11 cellular contexts compared by ENCODE assay signal in genomic region chr19:50794074-50794777, GRCh38. TPM values are rescaled to one million over a fixed set of nuclear protein-coding genes. Genes with fewer than 3 reads are reported as not detected.
DNase-seq lines count a peak whose midpoint lies in the region; ATAC-seq, FAIRE-seq and TF ChIP-seq lines count a peak whose summit lies in the region.
"Had no signal": no experiment of that assay in that cellular context is flagged by ENCODE, and none has a peak within 500 bp of the region (broad histone marks: within the 10 kb centered on the region; RNA-seq: fewer than 3 reads in every experiment).

No MANE protein-coding gene starts in this region.

- POLR2A ChIA-PET in CD8-positive, alpha-beta T cell (lab: Charles Lee), result interaction anchor here (0.6 kb wide), 1 partner anchor 10 kb away, joined by 3 read pairs; no protein-coding TSS in a partner anchor
- POLR2A ChIA-PET in OCI-LY7 (lab: Charles Lee) (no interaction called here), H1 (lab: Charles Lee; ENCODE audit: partially characterized antibody) (interaction anchor here (0.6 to 15.0 kb wide), 38 partner anchors 8 to 400 kb away, joined by 3 to 275 read pairs (median 4); partner anchors contain the start of genes ASPDH, CLEC11A, KLK1 and KLK3)

- H3K4me2 ChIP-seq in OCI-LY7 (ENCODE audit: low read length) (no peak overlapping the region), H1 (ENCODE audit: insufficient read depth in 1 of 2, low read depth in 2 of 2, low read length in 2 of 2) (no peak overlapping the region; a peak in 1 of 4 replicates)

- no peak overlapping the region for H3K4me3 Mint-ChIP-seq in CD8-positive, alpha-beta T cell

- H3K79me2 ChIP-seq in OCI-LY7 (ENCODE audit: insufficient read depth, low read depth, low read length), result no peaks in the 10 kb centered on the region
- no peaks in the 10 kb centered on the region; a peak in 1 of 4 replicates for H3K79me2 ChIP-seq in H1 (ENCODE audit: control insufficient read depth in 1 of 2, insufficient read depth in 2 of 2, low read length in 2 of 2)

- no peak overlapping the region for H2AFZ ChIP-seq in OCI-LY7 (ENCODE audit: low read length)
- H2AFZ ChIP-seq in H1 (ENCODE audit: low read length), result no peak overlapping the region

- CTCF ChIA-PET in CD8-positive, alpha-beta T cell (lab: Charles Lee), result no interaction called here
- CTCF ChIA-PET in OCI-LY7 (lab: Charles Lee; ENCODE audit: unreplicated experiment) (no interaction called here), H1 (lab: Charles Lee; ENCODE audit: partially characterized antibody) (interaction anchor here (0.8 to 3.2 kb wide), 9 partner anchors 8 to 238 kb away, joined by 3 to 15 read pairs (median 3); no protein-coding TSS in a partner anchor)

- H3K23me2 ChIP-seq in H1 (ENCODE audit: low read depth, low read length), result no peaks in the 10 kb centered on the region; the same call in 1 of the 2 replicates

- TF ChIP-seq POLR2A in H1 (IDR thresholded peaks at IDR 0.05; ENCODE audit: control extremely low read depth in 1 of 2, low read depth in 2 of 2, low read length in 2 of 2), result peak; percentile 64 to 80
- no peak for TF ChIP-seq POLR2A in vagina (IDR thresholded peaks at IDR 0.05)

- no peak overlapping the region for H2BK120ac ChIP-seq in H1 (replicated peaks; ENCODE audit: low read depth, low read length)

- no peaks in the 10 kb centered on the region for H3K9me2 ChIP-seq in OCI-LY7 (ENCODE audit: insufficient read depth, low read length)

- H2AK5ac ChIP-seq in H1 (ENCODE audit: low read depth, low read length), result no peak overlapping the region

- no peak overlapping the region for H3K9ac ChIP-seq in H1 (replicated peaks in 1 of 4; ENCODE audit: extremely low read depth in 1 of 4, low read depth in 3 of 4, low read length in 3 of 4)

- no peak for TF ChIP-seq CTCF in CD8-positive, alpha-beta T cell (IDR thresholded peaks at IDR 0.05)
- TF ChIP-seq CTCF in GM12874 (IDR thresholded peaks at IDR 0.05; ENCODE audit: insufficient read depth, low read depth, low read length) (peak; percentile 24; the same call in 1 of the 2 replicates), OCI-LY7 (conservative IDR thresholded peaks at IDR 0.05; ENCODE audit: low read length) (peak; percentile 2; the same call in 1 of the 2 replicates), H1 (IDR thresholded peaks at IDR 0.05; ENCODE audit: control extremely low read depth in 1 of 3, insufficient read depth in 1 of 3, low read depth in 1 of 3, low read length in 3 of 3) (no peak), lower lobe of right lung (IDR thresholded peaks at IDR 0.05) (no peak), vagina (IDR thresholded peaks at IDR 0.05) (no peak)

- BruUV-seq in OCI-LY7 (replicated peaks; lab: Mats Ljungman, UMichigan), result no TSS peak

- no peak overlapping the region for H3K27ac ChIP-seq in CD8-positive, alpha-beta T cell (ENCODE audit: low read depth, low read length)
- peak overlapping the region; percentile 18 for H3K27ac ChIP-seq in OCI-LY7 (ENCODE audit: low read depth, low read length, poor library complexity, severe bottlenecking)
- H3K27ac ChIP-seq in H1 (ENCODE audit: low read depth, low read length), result no peak overlapping the region
- H3K27ac ChIP-seq in lower lobe of right lung, result no peak overlapping the region
- no peak overlapping the region for H3K27ac ChIP-seq in vagina
- H3K27ac ChIP-seq: thoracic aorta had no signal

- no peaks in the 10 kb centered on the region for H3K27me3 Mint-ChIP-seq in CD8-positive, alpha-beta T cell (ENCODE audit: low read depth)

- H4K8ac ChIP-seq in H1 (ENCODE audit: extremely low read depth, insufficient read depth, low read length), result no peak overlapping the region

- no peak for FAIRE-seq in H1 (lab: Jason Lieb, UNC)

- H2BK5ac ChIP-seq in H1 (ENCODE audit: low read depth, low read length), result no peak overlapping the region; the same call in 1 of the 2 replicates

- H3K9me3 Mint-ChIP-seq in CD8-positive, alpha-beta T cell, result no peaks in the 10 kb centered on the region

- H3K14ac ChIP-seq in H1 (ENCODE audit: insufficient read length), result no peak overlapping the region

- no peak for DNase-seq in CD8-positive, alpha-beta T cell
- DNase-seq in OCI-LY7 (ENCODE audit: low spot score), result peak; percentile 62
- peak in 1 of 2 experiments; percentile 63 for DNase-seq in H1 (ENCODE audit: low read depth in 1 of 2, low spot score in 2 of 2)
- no peak for DNase-seq in lower lobe of right lung
- DNase-seq in vagina (ENCODE audit: extremely low spot score in 2 of 2), result no peak

- intact Hi-C loops in CD8-positive, alpha-beta T cell (cut with DNase I, micrococcal nuclease), result no loop called here
- intact Hi-C loops in OCI-LY7 (cut with micrococcal nuclease; ENCODE audit: unreplicated experiment), result no loop called here
- intact Hi-C loops in lower lobe of right lung (cut with DNase I), result no loop called here
- intact Hi-C loops in vagina (cut with DNase I), result no loop called here

- peak overlapping the region; percentile 50; the same call in 1 of the 2 replicates for H2BK12ac ChIP-seq in H1 (ENCODE audit: low read depth, low read length)

- peaks cover 2% of the 10 kb centered on the region for H3K4me1 ChIP-seq in CD8-positive, alpha-beta T cell (ENCODE audit: insufficient read depth, low read length)
- H3K4me1 ChIP-seq in OCI-LY7 (ENCODE audit: insufficient read depth, low read length, poor library complexity, severe bottlenecking), result peaks cover 8% of the 10 kb centered on the region
- H3K4me1 ChIP-seq in H1 (replicated peaks in 1 of 4; ENCODE audit: control insufficient read depth in 3 of 4, insufficient read depth in 4 of 4, low read length in 3 of 4), result peaks cover 0 to 14% (median 6%) of the 10 kb centered on the region in 4 experiments; a peak in 5 of 7 replicates
- no peaks in the 10 kb centered on the region for H3K4me1 ChIP-seq in lower lobe of right lung
- H3K4me1 ChIP-seq in vagina, result peaks cover 5% of the 10 kb centered on the region

- no peak overlapping the region for H4K5ac ChIP-seq in H1 (ENCODE audit: insufficient read length, low read depth, low read length)

- peak; percentile 34 for ATAC-seq in CD8-positive, alpha-beta T cell
- ATAC-seq in HG02840 (IDR thresholded peaks at IDR 0.05; ENCODE audit: low FRiP score, unreplicated experiment), result no peak
- ATAC-seq in lower lobe of right lung, result no peak
- ATAC-seq in HG02884 (IDR thresholded peaks at IDR 0.05; ENCODE audit: unreplicated experiment), result no peak

- H3K4me1 Mint-ChIP-seq in CD8-positive, alpha-beta T cell (ENCODE audit: low read depth), result peaks cover 8% of the 10 kb centered on the region

- H3K4ac ChIP-seq in H1 (replicated peaks; ENCODE audit: insufficient read length, low read depth, low read length), result no peak overlapping the region

- no peak overlapping the region for H3K23ac ChIP-seq in H1 (ENCODE audit: insufficient read length)

- peak overlapping the region; percentile 18 for H3K27ac Mint-ChIP-seq in CD8-positive, alpha-beta T cell

- no peaks in the 10 kb centered on the region for H3K9me3 ChIP-seq in CD8-positive, alpha-beta T cell (ENCODE audit: low read length)
- H3K9me3 ChIP-seq in OCI-LY7 (ENCODE audit: low read length) (no peaks in the 10 kb centered on the region), H1 (ENCODE audit: insufficient read depth in 2 of 2, low read depth in 1 of 2, low read length in 1 of 2) (no peaks in the 10 kb centered on the region), lower lobe of right lung (no peaks in the 10 kb centered on the region), vagina (no peaks in the 10 kb centered on the region)
- H3K9me3 ChIP-seq: thoracic aorta had no signal

- H4K20me1 ChIP-seq in OCI-LY7 (ENCODE audit: insufficient read depth, low read length) (peaks cover 16% of the 10 kb centered on the region; the same call in 1 of the 2 replicates), H1 (replicated peaks in 1 of 2; ENCODE audit: control insufficient read depth in 1 of 2, insufficient read depth in 2 of 2, low read length in 2 of 2) (peaks cover 34 to 37% of the 10 kb centered on the region in 2 experiments)

- no peaks in the 10 kb centered on the region for H3K27me3 ChIP-seq in CD8-positive, alpha-beta T cell (ENCODE audit: insufficient read depth, low read length)
- H3K27me3 ChIP-seq in H1 (replicated peaks in 1 of 4; ENCODE audit: control insufficient read depth in 3 of 4, extremely low read depth in 1 of 4, insufficient read depth in 3 of 4, low read length in 3 of 4) (no peaks in the 10 kb centered on the region; a peak in 1 of 7 replicates), lower lobe of right lung (ENCODE audit: low read depth) (no peaks in the 10 kb centered on the region), vagina (no peaks in the 10 kb centered on the region)

- no peaks in the 10 kb centered on the region for H3K79me1 ChIP-seq in H1 (ENCODE audit: low read depth, low read length)

- no peak for TF ChIP-seq EP300 in H1 (IDR thresholded peaks at IDR 0.05; ENCODE audit: borderline replicate concordance in 1 of 2, low read depth in 2 of 2, low read length in 2 of 2)

- no peak overlapping the region for H2BK15ac ChIP-seq in H1 (ENCODE audit: low read length)

- peaks cover 5% of the 10 kb centered on the region for H3K36me3 ChIP-seq in CD8-positive, alpha-beta T cell (ENCODE audit: insufficient read depth, low read length)
- H3K36me3 ChIP-seq in OCI-LY7 (ENCODE audit: insufficient read depth, low read length), result peaks cover 43% of the 10 kb centered on the region
- peaks cover 12 to 31% (median 22%) of the 10 kb centered on the region in 4 experiments; a peak in 7 of 8 replicates for H3K36me3 ChIP-seq in H1 (ENCODE audit: control insufficient read depth in 2 of 4, insufficient read depth in 4 of 4, low read length in 3 of 4)
- H3K36me3 ChIP-seq in lower lobe of right lung, result peaks cover 27% of the 10 kb centered on the region
- H3K36me3 ChIP-seq in vagina, result peaks cover 0 to 17% of the 10 kb centered on the region in 2 donors

- no peak overlapping the region for H4K91ac ChIP-seq in H1 (replicated peaks; ENCODE audit: insufficient read length, low read length)

- H3K4me3 ChIP-seq in CD8-positive, alpha-beta T cell (ENCODE audit: low read depth, low read length), result no peak overlapping the region
- H3K4me3 ChIP-seq in OCI-LY7 (ENCODE audit: low read depth, low read length, poor library complexity, severe bottlenecking), result no peak overlapping the region
- H3K4me3 ChIP-seq in H1 (ENCODE audit: extremely low read depth in 1 of 4, insufficient read depth in 2 of 4, low read depth in 3 of 4, low read length in 4 of 4), result no peak overlapping the region
- no peak overlapping the region for H3K4me3 ChIP-seq in lower lobe of right lung
- no peak overlapping the region for H3K4me3 ChIP-seq in vagina
- H3K4me3 ChIP-seq: thoracic aorta had no signal

- no peak overlapping the region for H3K56ac ChIP-seq in H1 (replicated peaks; ENCODE audit: insufficient read length, low read depth, low read length)

- WGBS in H1 (ENCODE audit: extremely low coverage in 1 of 2, insufficient coverage in 1 of 2, insufficient read length in 1 of 2, insufficient replicate concordance in 2 of 2, low coverage in 1 of 2, low lambda C conversion rate in 2 of 2, missing lambda C conversion rate in 1 of 2), 2 experiments, result 60% methylated on average over 11 of the region's 11 CpGs; no CpG with 5 or more reads in 1 of the 2 experiments

- H3K18ac ChIP-seq in H1 (ENCODE audit: extremely low read depth, low read length), result no peak overlapping the region

- TF ChIP-seq RAD21 in H1 (IDR thresholded peaks at IDR 0.05 in 1 of 2, conservative IDR thresholded peaks at IDR 0.05 in 1 of 2; ENCODE audit: low read depth in 2 of 2, low read length in 2 of 2), result no peak

- H3K36me3 Mint-ChIP-seq in CD8-positive, alpha-beta T cell, result peaks cover 17% of the 10 kb centered on the region

- no peak overlapping the region for H2BK20ac ChIP-seq in H1 (ENCODE audit: low read length)

RNA-seq across cellular contexts. Expression of gene ACP4, which starts 4.0 kb away (rescaled TPM):
- not detected for total RNA-seq in CD8-positive, alpha-beta T cell
- total RNA-seq in OCI-LY7 (2014; rRNA removed; shearing (Covaris generic)), result not detected in 2 replicates
- not detected in 2 replicates for total RNA-seq in OCI-LY7 (2022)
- not detected in 2 replicates for total RNA-seq in H1 (2021; fragmentation: NEBNext Ultra II Directional; extraction: Animal tissue kit (Norgen Biotek cat#: 25700))
- not detected in 2 replicates for polyA plus RNA-seq in H1 (2011; rRNA removed)
- not detected for polyA plus RNA-seq in H1 (2011; cell fraction: cytosol; rRNA removed)
- polyA plus RNA-seq in H1 (2011; cell fraction: nucleus; rRNA removed), result not detected
- polyA plus RNA-seq in H1 (2012, experiment 1 of 2), result not detected in 4 replicates
- not detected for polyA plus RNA-seq in H1 (2012, experiment 2 of 2)
- polyA plus RNA-seq in H1 (2013, experiment 1 of 2), result not detected
- polyA plus RNA-seq in H1 (2013, experiment 2 of 2), result not detected
- not detected in 2 replicates for polyA minus RNA-seq in H1 (2011; rRNA and poly(A)+ RNA removed)
- not detected for polyA minus RNA-seq in H1 (2011; cell fraction: cytosol; rRNA and poly(A)+ RNA removed)
- polyA minus RNA-seq in H1 (2011; cell fraction: nucleus; rRNA and poly(A)+ RNA removed), result not detected
- total RNA-seq in lower lobe of right lung, result not detected
- total RNA-seq in vagina, result not detected
- total RNA-seq: dermis microvascular lymphatic vessel endothelial cell, thoracic aorta had no signal
- polyA plus RNA-seq: neural cell had no signal

RNA-seq across cellular contexts. Expression of gene GPR32, which starts 24.0 kb away (rescaled TPM):
- total RNA-seq in CD8-positive, alpha-beta T cell, result not detected
- total RNA-seq in OCI-LY7 (2014; rRNA removed; shearing (Covaris generic)), result not detected in 2 replicates
- total RNA-seq in OCI-LY7 (2022), result not detected in 2 replicates
- not detected in 2 replicates for total RNA-seq in H1 (2021; fragmentation: NEBNext Ultra II Directional; extraction: Animal tissue kit (Norgen Biotek cat#: 25700))
- not detected in 2 replicates for polyA plus RNA-seq in H1 (2011; rRNA removed)
- polyA plus RNA-seq in H1 (2011; cell fraction: cytosol; rRNA removed), result not detected
- not detected for polyA plus RNA-seq in H1 (2011; cell fraction: nucleus; rRNA removed)
- polyA plus RNA-seq in H1 (2012, experiment 1 of 2), result not detected in 4 replicates
- polyA plus RNA-seq in H1 (2012, experiment 2 of 2), result not detected
- polyA plus RNA-seq in H1 (2013, experiment 1 of 2), result not detected
- not detected for polyA plus RNA-seq in H1 (2013, experiment 2 of 2)
- polyA minus RNA-seq in H1 (2011; rRNA and poly(A)+ RNA removed), result not detected in 2 replicates
- not detected for polyA minus RNA-seq in H1 (2011; cell fraction: cytosol; rRNA and poly(A)+ RNA removed)
- not detected for polyA minus RNA-seq in H1 (2011; cell fraction: nucleus; rRNA and poly(A)+ RNA removed)
- not detected for total RNA-seq in lower lobe of right lung
- not detected for total RNA-seq in vagina
- total RNA-seq: dermis microvascular lymphatic vessel endothelial cell, thoracic aorta had no signal
- polyA plus RNA-seq: neural cell had no signal

RNA-seq across cellular contexts. Expression of gene KLK1, which starts 29.4 kb away (rescaled TPM):
- total RNA-seq in CD8-positive, alpha-beta T cell, result not detected
- not detected in 2 replicates for total RNA-seq in OCI-LY7 (2014; rRNA removed; shearing (Covaris generic))
- total RNA-seq in OCI-LY7 (2022) (3.4 and 5.1 TPM in 2 replicates), lower lobe of right lung (1.9 TPM), vagina (not detected)
- 3.4 and 4.8 TPM in 2 replicates for total RNA-seq in H1 (2021; fragmentation: NEBNext Ultra II Directional; extraction: Animal tissue kit (Norgen Biotek cat#: 25700))
- 4.0 and 5.8 TPM in 2 replicates for polyA plus RNA-seq in H1 (2011; rRNA removed)
- polyA plus RNA-seq in H1 (2011; cell fraction: cytosol; rRNA removed), result 4.8 TPM
- polyA plus RNA-seq in H1 (2011; cell fraction: nucleus; rRNA removed), result 7.1 TPM
- 5.2 to 6.7 TPM (median 5.7 TPM) in 4 replicates for polyA plus RNA-seq in H1 (2012, experiment 1 of 2)
- polyA plus RNA-seq in H1 (2012, experiment 2 of 2), result 4.1 TPM
- polyA plus RNA-seq in H1 (2013, experiment 1 of 2), result 6.2 TPM
- 5.8 TPM for polyA plus RNA-seq in H1 (2013, experiment 2 of 2)
- polyA minus RNA-seq in H1 (2011; rRNA and poly(A)+ RNA removed), result 0.63 and 1.4 TPM in 2 replicates
- polyA minus RNA-seq in H1 (2011; cell fraction: cytosol; rRNA and poly(A)+ RNA removed), result 1.3 TPM
- 2.9 TPM for polyA minus RNA-seq in H1 (2011; cell fraction: nucleus; rRNA and poly(A)+ RNA removed)
- total RNA-seq: dermis microvascular lymphatic vessel endothelial cell, thoracic aorta had no signal
- polyA plus RNA-seq: neural cell had no signal

RNA-seq across cellular contexts. Expression of gene KLK15, which starts 39.1 kb away (rescaled TPM):
- not detected for total RNA-seq in CD8-positive, alpha-beta T cell
- not detected in 2 replicates for total RNA-seq in OCI-LY7 (2014; rRNA removed; shearing (Covaris generic))
- total RNA-seq in OCI-LY7 (2022) (not detected in 2 replicates), lower lobe of right lung (not detected), vagina (not detected)
- total RNA-seq in H1 (2021; fragmentation: NEBNext Ultra II Directional; extraction: Animal tissue kit (Norgen Biotek cat#: 25700)), result not detected in 2 replicates
- not detected in 2 replicates for polyA plus RNA-seq in H1 (2011; rRNA removed)
- 0.06 TPM for polyA plus RNA-seq in H1 (2011; cell fraction: cytosol; rRNA removed)
- polyA plus RNA-seq in H1 (2011; cell fraction: nucleus; rRNA removed), result 0.20 TPM
- polyA plus RNA-seq in H1 (2012, experiment 1 of 2), result not detected in 4 replicates
- not detected for polyA plus RNA-seq in H1 (2012, experiment 2 of 2)
- 0.04 TPM for polyA plus RNA-seq in H1 (2013, experiment 1 of 2)
- polyA plus RNA-seq in H1 (2013, experiment 2 of 2), result not detected
- not detected in 2 replicates for polyA minus RNA-seq in H1 (2011; rRNA and poly(A)+ RNA removed)
- not detected for polyA minus RNA-seq in H1 (2011; cell fraction: cytosol; rRNA and poly(A)+ RNA removed)
- not detected for polyA minus RNA-seq in H1 (2011; cell fraction: nucleus; rRNA and poly(A)+ RNA removed)
- total RNA-seq: dermis microvascular lymphatic vessel endothelial cell, thoracic aorta had no signal
- polyA plus RNA-seq: neural cell had no signal

Comparison
In these comparisons a context has a peak if more than half of its experiments do, and no peak if none do; other contexts are left out.
1. CTCF ChIP-seq: peak in GM12874 (single experiment) and OCI-LY7 (single experiment); none in CD8-positive, alpha-beta T cell (single experiment), H1 (0 of 3), lower lobe of right lung (single experiment) and vagina (0 of 3).
2. POLR2A ChIP-seq: peak in H1 (2 of 2); none in vagina (0 of 2).